ENCODE assay signal across 8 cellular contexts in genomic region chr13:99237981-99238662, GRCh38. TPM values are rescaled to one million over a fixed set of nuclear protein-coding genes. Genes with fewer than 3 reads are reported as not detected.
DNase-seq lines count a peak whose midpoint lies in the region; ATAC-seq and TF ChIP-seq lines count a peak whose summit lies in the region.
"Had no signal": no experiment of that assay in that cellular context is flagged by ENCODE, and none has a peak within 500 bp of the region (broad histone marks: within the 10 kb centered on the region; RNA-seq: fewer than 3 reads in every experiment).

No MANE protein-coding gene starts in this region.

- H3K4me3 ChIP-seq in neutrophil (ENCODE audit: low read depth in 1 of 2, low read length in 1 of 2) = no peak overlapping the region
- no peak overlapping the region for H3K4me3 ChIP-seq in HAP-1

- no peaks in the 10 kb centered on the region for H3K9me3 Mint-ChIP-seq in activated CD4-positive, alpha-beta memory T cell treated with anti-CD3 and anti-CD28 coated beads for 36 hours

- H3K27ac ChIP-seq in neutrophil = peak overlapping the region; percentile 51

- H3K4me1 ChIP-seq in neutrophil (ENCODE audit: control insufficient read depth in 1 of 2, insufficient read depth in 1 of 2, low read depth in 1 of 2, low read length in 1 of 2) = peaks cover 0 to 7% of the 10 kb centered on the region in 2 experiments
- H3K4me1 ChIP-seq in HAP-1 = peaks cover 18% of the 10 kb centered on the region

- H3K27me3 ChIP-seq in neutrophil (no peaks in the 10 kb centered on the region), HAP-1 (ENCODE audit: low read depth) (no peaks in the 10 kb centered on the region)

- peak; percentile 61 for DNase-seq in activated CD4-positive, alpha-beta memory T cell treated with anti-CD3 and anti-CD28 coated beads for 36 hours
- DNase-seq in COLO829 (ENCODE audit: low spot score) (no peak), NCI-H69 (lab: John Stamatoyannopoulos, UW) (no peak), HAP-1 (ENCODE audit: low spot score in 2 of 2) (no peak)
- DNase-seq: NCI-H1092 treated with DMSO at 0.1 percent for 48 hours had no signal

- H3K36me3 ChIP-seq in neutrophil = peaks cover 21% of the 10 kb centered on the region
- H3K36me3 ChIP-seq in HAP-1 (replicated peaks) = peaks cover 20% of the 10 kb centered on the region

- peaks cover 50% of the 10 kb centered on the region for H3K4me1 Mint-ChIP-seq in activated CD4-positive, alpha-beta memory T cell treated with anti-CD3 and anti-CD28 coated beads for 36 hours (ENCODE audit: low read depth)

- no peaks in the 10 kb centered on the region for H3K27me3 Mint-ChIP-seq in activated CD4-positive, alpha-beta memory T cell treated with anti-CD3 and anti-CD28 coated beads for 36 hours

- ATAC-seq in GM18868 (IDR thresholded peaks at IDR 0.05; ENCODE audit: unreplicated experiment) (peak; percentile 86), HG02610 (IDR thresholded peaks at IDR 0.05; ENCODE audit: unreplicated experiment) (peak; percentile 85)

- peaks cover 30% of the 10 kb centered on the region for H3K36me3 Mint-ChIP-seq in activated CD4-positive, alpha-beta memory T cell treated with anti-CD3 and anti-CD28 coated beads for 36 hours

- in situ Hi-C loops in HAP-1 (cut with MboI; ENCODE audit: low sequenced_read_pairs) = no loop called here

- no peaks in the 10 kb centered on the region for H3K9me3 ChIP-seq in neutrophil
- H3K9me3 ChIP-seq in HAP-1 = no peaks in the 10 kb centered on the region

- H3K4me3 Mint-ChIP-seq in activated CD4-positive, alpha-beta memory T cell treated with anti-CD3 and anti-CD28 coated beads for 36 hours = peak overlapping the region; percentile 62

- intact Hi-C loops in activated CD4-positive, alpha-beta memory T cell treated with anti-CD3 and anti-CD28 coated beads for 36 hours (cut with micrococcal nuclease) = loop anchor here (1.0 kb wide), 3 partner anchors 10 to 37 kb away; no protein-coding TSS in a partner anchor

- POLR2A ChIA-PET in activated CD4-positive, alpha-beta memory T cell treated with anti-CD3 and anti-CD28 coated beads for 36 hours (lab: Charles Lee) = no interaction called here

- CTCF ChIA-PET in activated CD4-positive, alpha-beta memory T cell treated with anti-CD3 and anti-CD28 coated beads for 36 hours (lab: Charles Lee) = interaction anchor here (0.8 to 0.9 kb wide), 3 partner anchors 10 to 199 kb away, joined by 3 to 6 read pairs (median 3); no protein-coding TSS in a partner anchor

- TF ChIP-seq CTCF in neutrophil (IDR thresholded peaks at IDR 0.05) = no peak

- peak overlapping the region; percentile 81 for H3K27ac Mint-ChIP-seq in activated CD4-positive, alpha-beta memory T cell treated with anti-CD3 and anti-CD28 coated beads for 36 hours

RNA-seq across cellular contexts. Expression of gene GPR18, which starts 20.1 kb away (rescaled TPM):
- total RNA-seq in activated CD4-positive, alpha-beta memory T cell treated with anti-CD3 and anti-CD28 coated beads for 36 hours = 1 to 10 TPM; 2.4 to 2.8 TPM

RNA-seq across cellular contexts. Expression of gene UBAC2, which starts 37.5 kb away (rescaled TPM):
- total RNA-seq in activated CD4-positive, alpha-beta memory T cell treated with anti-CD3 and anti-CD28 coated beads for 36 hours = 10 to 100 TPM; 51.8 to 54.5 TPM
